In the genomic region with DNA sequence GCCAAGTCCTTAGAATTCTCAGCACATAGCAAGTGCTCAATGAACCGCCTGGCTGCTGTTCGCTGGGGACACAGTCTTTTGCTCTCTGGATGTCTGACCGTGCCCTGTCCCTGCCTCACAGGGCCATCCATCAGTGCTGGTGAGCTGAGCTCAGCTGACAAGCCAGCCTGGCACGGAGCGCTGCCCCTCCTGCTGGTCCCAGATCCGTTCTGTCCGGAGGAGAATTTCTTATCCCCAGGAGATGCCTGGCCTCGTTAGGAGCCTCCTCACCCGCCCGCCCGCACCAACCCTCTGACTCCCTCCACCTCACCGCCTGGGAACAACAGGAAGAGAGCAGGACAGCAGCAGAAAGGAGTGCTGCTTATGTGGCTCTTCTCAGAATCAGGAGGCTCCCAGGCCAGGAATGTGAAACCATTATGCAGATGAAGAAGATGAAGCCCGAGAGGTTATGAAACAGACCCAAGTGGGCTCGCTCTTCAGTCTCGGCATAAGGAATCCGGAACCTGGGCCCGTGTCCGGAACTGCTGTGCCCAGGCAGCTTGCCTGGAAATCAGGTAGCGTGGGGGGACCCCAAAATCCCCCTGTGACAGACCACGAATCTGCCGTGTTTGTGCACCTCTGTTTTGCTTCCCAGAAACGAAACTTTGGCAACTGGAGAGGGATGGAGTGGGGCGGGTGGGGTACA, we compare ENCODE assay signal across 17 cellular contexts. TPM values are rescaled to one million over a fixed set of nuclear protein-coding genes. Genes with fewer than 3 reads are reported as not detected.
DNase-seq lines count a peak whose midpoint lies in the region; TF ChIP-seq lines count a peak whose summit lies in the region.
"Had no signal": no experiment of that assay in that cellular context is flagged by ENCODE, and none has a peak within 500 bp of the region (broad histone marks: within the 10 kb centered on the region; RNA-seq: fewer than 3 reads in every experiment).

No MANE protein-coding gene starts in this region.

- H3K9me3 ChIP-seq in SJCRH30 (replicated peaks) (no peaks in the 10 kb centered on the region), hepatocyte (ENCODE audit: low read depth) (no peaks in the 10 kb centered on the region), mammary epithelial cell (replicated peaks; ENCODE audit: insufficient read depth, low read length) (no peaks in the 10 kb centered on the region)
- H3K9me3 ChIP-seq: upper lobe of left lung had no signal

- H3K9ac ChIP-seq in mammary epithelial cell (ENCODE audit: insufficient read depth, low read length), result no peak overlapping the region

- no peaks in the 10 kb centered on the region for H4K20me1 ChIP-seq in hepatocyte (ENCODE audit: insufficient read depth, poor library complexity, severe bottlenecking)
- H4K20me1 ChIP-seq in mammary epithelial cell (ENCODE audit: insufficient read depth, low read length), result no peaks in the 10 kb centered on the region

- H3K4me3 Mint-ChIP-seq in osteocyte (ENCODE audit: unreplicated experiment), result no peak overlapping the region
- H3K4me3 Mint-ChIP-seq in activated CD4-positive, alpha-beta memory T cell treated with anti-CD3 and anti-CD28 coated beads, Interleukin-2, amount 10 ng/mL, durations not matched to agents 7 days and 5 days, result no peak overlapping the region
- H3K4me3 Mint-ChIP-seq: activated B cell treated with CpG ODN at 0.5 μM for 24 hours, immature natural killer cell had no signal

- H3K27ac Mint-ChIP-seq in osteocyte (ENCODE audit: unreplicated experiment), result no peak overlapping the region
- no peak overlapping the region for H3K27ac Mint-ChIP-seq in activated CD4-positive, alpha-beta memory T cell treated with anti-CD3 and anti-CD28 coated beads, Interleukin-2, amount 10 ng/mL, durations not matched to agents 7 days and 5 days
- H3K27ac Mint-ChIP-seq: activated B cell treated with CpG ODN at 0.5 μM for 24 hours, immature natural killer cell had no signal

- no peaks in the 10 kb centered on the region for H3K36me3 Mint-ChIP-seq in osteocyte (ENCODE audit: unreplicated experiment)
- peaks cover 8% of the 10 kb centered on the region for H3K36me3 Mint-ChIP-seq in activated CD4-positive, alpha-beta memory T cell treated with anti-CD3 and anti-CD28 coated beads, Interleukin-2, amount 10 ng/mL, durations not matched to agents 7 days and 5 days (ENCODE audit: low read depth)
- H3K36me3 Mint-ChIP-seq: immature natural killer cell had no signal

- dilution Hi-C loops in mammary epithelial cell (cut with HindIII; ENCODE audit: low sequenced_read_pairs), result no loop called here

- H2AFZ ChIP-seq in hepatocyte (no peak overlapping the region), mammary epithelial cell (ENCODE audit: low read depth, low read length) (no peak overlapping the region)

- no peaks in the 10 kb centered on the region for H3K9me3 Mint-ChIP-seq in osteocyte (ENCODE audit: unreplicated experiment)
- no peaks in the 10 kb centered on the region for H3K9me3 Mint-ChIP-seq in activated CD4-positive, alpha-beta memory T cell treated with anti-CD3 and anti-CD28 coated beads, Interleukin-2, amount 10 ng/mL, durations not matched to agents 7 days and 5 days
- H3K9me3 Mint-ChIP-seq: activated B cell treated with CpG ODN at 0.5 μM for 24 hours, immature natural killer cell had no signal

- CTCF ChIA-PET in activated CD4-positive, alpha-beta memory T cell treated with anti-CD3 and anti-CD28 coated beads, Interleukin-2, amount 10 ng/mL, durations not matched to agents 7 days and 5 days (lab: Charles Lee), result no interaction called here
- CTCF ChIA-PET in mammary epithelial cell (lab: Charles Lee; ENCODE audit: low non-redundant PET), result no interaction called here

- POLR2A ChIA-PET in activated CD4-positive, alpha-beta memory T cell treated with anti-CD3 and anti-CD28 coated beads, Interleukin-2, amount 10 ng/mL, durations not matched to agents 7 days and 5 days (lab: Charles Lee), result no interaction called here

- DNase-seq in Daoy (ENCODE audit: low read depth) (peak; percentile 29), SJCRH30 (peak; percentile 36 to 51), hepatocyte (ENCODE audit: low spot score) (no peak), osteocyte (ENCODE audit: extremely low spot score, unreplicated experiment) (no peak), mammary epithelial cell (no peak), dedifferentiated amniotic fluid mesenchymal stem cell (ENCODE audit: extremely low spot score) (no peak), RPMI8226 (no peak)
- DNase-seq in activated CD4-positive, alpha-beta memory T cell treated with anti-CD3 and anti-CD28 coated beads, Interleukin-2, amount 10 ng/mL, durations not matched to agents 7 days and 5 days, result no peak
- DNase-seq: activated B cell treated with CpG ODN at 0.5 μM for 24 hours, amygdala, immature natural killer cell, NCI-H2171, upper lobe of left lung had no signal

- H3K79me2 ChIP-seq in hepatocyte, result no peaks in the 10 kb centered on the region
- H3K79me2 ChIP-seq in mammary epithelial cell (ENCODE audit: insufficient read depth, low read length), result no peaks in the 10 kb centered on the region

- no peaks in the 10 kb centered on the region for H3K36me3 ChIP-seq in SJCRH30
- no peaks in the 10 kb centered on the region for H3K36me3 ChIP-seq in hepatocyte (replicated peaks; ENCODE audit: insufficient read depth, low read depth)
- no peaks in the 10 kb centered on the region for H3K36me3 ChIP-seq in mammary epithelial cell (ENCODE audit: insufficient read depth, low read length)
- H3K36me3 ChIP-seq: upper lobe of left lung had no signal

- BruUV-seq in mammary epithelial cell (replicated peaks; lab: Mats Ljungman, UMichigan), result no TSS peak

- no peaks in the 10 kb centered on the region for H3K9me2 ChIP-seq in hepatocyte (replicated peaks; ENCODE audit: insufficient read depth)

- H3K27me3 ChIP-seq in SJCRH30 (no peaks in the 10 kb centered on the region), hepatocyte (no peaks in the 10 kb centered on the region), mammary epithelial cell (ENCODE audit: insufficient read depth, low read length) (no peaks in the 10 kb centered on the region)
- H3K27me3 ChIP-seq: upper lobe of left lung had no signal

- TF ChIP-seq CTCF in hepatocyte (IDR thresholded peaks at IDR 0.05; ENCODE audit: poor library complexity) (no peak), osteocyte (IDR thresholded peaks at IDR 0.05) (peak; percentile 18), mammary epithelial cell (conservative IDR thresholded peaks at IDR 0.05 in 1 of 2, IDR thresholded peaks at IDR 0.05 in 1 of 2; ENCODE audit: extremely low read depth in 1 of 2, insufficient read depth in 1 of 2, low read depth in 1 of 2, low read length in 2 of 2) (no peak)

- in situ Hi-C loops in mammary epithelial cell (cut with MboI; ENCODE audit: low sequenced_read_pairs in 2 of 2), result no loop called here

- WGBS in hepatocyte (ENCODE audit: low lambda C conversion rate, missing lambda C conversion rate), result 67% methylated on average over 21 of the region's 23 CpGs
- 91% methylated on average over 17 of the region's 23 CpGs for WGBS in mammary epithelial cell (ENCODE audit: low coverage, missing lambda C conversion rate)

- intact Hi-C loops in mammary epithelial cell (cut with micrococcal nuclease), result no loop called here

- H3K4me1 Mint-ChIP-seq in osteocyte (ENCODE audit: unreplicated experiment), result peaks cover 40% of the 10 kb centered on the region
- H3K4me1 Mint-ChIP-seq in activated CD4-positive, alpha-beta memory T cell treated with anti-CD3 and anti-CD28 coated beads, Interleukin-2, amount 10 ng/mL, durations not matched to agents 7 days and 5 days, result peaks cover 40% of the 10 kb centered on the region

- H3K4me3 ChIP-seq in SJCRH30 (no peak overlapping the region; the same call in 1 of the 2 replicates), hepatocyte (no peak overlapping the region), mammary epithelial cell (replicated peaks in 1 of 3; ENCODE audit: insufficient read depth in 1 of 3, low read depth in 2 of 3, low read length in 3 of 3) (no peak overlapping the region)
- H3K4me3 ChIP-seq: SK-N-MC, upper lobe of left lung had no signal

- no peaks in the 10 kb centered on the region for H3K27me3 Mint-ChIP-seq in osteocyte (ENCODE audit: unreplicated experiment)
- no peaks in the 10 kb centered on the region for H3K27me3 Mint-ChIP-seq in activated CD4-positive, alpha-beta memory T cell treated with anti-CD3 and anti-CD28 coated beads, Interleukin-2, amount 10 ng/mL, durations not matched to agents 7 days and 5 days
- H3K27me3 Mint-ChIP-seq: activated B cell treated with CpG ODN at 0.5 μM for 24 hours had no signal

- H3K27ac ChIP-seq in SJCRH30, result peak overlapping the region; percentile 41; the same call in 1 of the 2 replicates
- H3K27ac ChIP-seq in hepatocyte, result peak overlapping the region; percentile 74
- H3K27ac ChIP-seq in mammary epithelial cell (ENCODE audit: insufficient read depth, low read depth, low read length), result no peak overlapping the region
- H3K27ac ChIP-seq: SK-N-MC, upper lobe of left lung had no signal

- H3K4me2 ChIP-seq in hepatocyte, result peak overlapping the region; percentile 31
- no peak overlapping the region for H3K4me2 ChIP-seq in mammary epithelial cell (ENCODE audit: insufficient read depth, low read depth, low read length)

- H3K4me1 ChIP-seq in SJCRH30 (peaks cover 43% of the 10 kb centered on the region), hepatocyte (ENCODE audit: insufficient read depth) (peaks cover 17% of the 10 kb centered on the region), mammary epithelial cell (ENCODE audit: insufficient read depth, low read length) (peaks cover 5% of the 10 kb centered on the region)

RNA-seq across cellular contexts. Expression of a gene that starts 28.8 kb away (rescaled TPM):
- 30.2 and 30.8 TPM in 2 replicates for total RNA-seq in Daoy (2014; rRNA removed; shearing (Covaris generic))
- total RNA-seq in SJCRH30 (2014; rRNA removed; shearing (Covaris generic)), result 28.2 and 33.0 TPM in 2 replicates
- total RNA-seq in hepatocyte (6.7 and 9.8 TPM in 2 replicates), osteocyte (4.1 and 5.1 TPM in 2 replicates), mammary epithelial cell (10 to 100 TPM in 1 of 2 donors, 1 to 10 TPM in 1; 2.2 to 14.7 TPM)
- polyA plus RNA-seq in hepatocyte (11.4 and 16.1 TPM in 2 replicates), mammary epithelial cell (13.8 TPM)
- total RNA-seq in activated CD4-positive, alpha-beta memory T cell treated with anti-CD3 and anti-CD28 coated beads, Interleukin-2, amount 10 ng/mL, durations not matched to agents 7 days and 5 days, result 10 to 100 TPM; 45.9 to 46.6 TPM
- 3.6 TPM for polyA minus RNA-seq in mammary epithelial cell

RNA-seq across cellular contexts. Expression of a gene that starts 35.3 kb away (rescaled TPM):
- total RNA-seq in Daoy (2014; rRNA removed; shearing (Covaris generic)), result not detected in 2 replicates
- not detected in 2 replicates for total RNA-seq in SJCRH30 (2014; rRNA removed; shearing (Covaris generic))
- not detected in 2 replicates for total RNA-seq in hepatocyte
- not detected in 2 replicates for polyA plus RNA-seq in hepatocyte
- not detected in 2 replicates for total RNA-seq in osteocyte
- total RNA-seq in activated CD4-positive, alpha-beta memory T cell treated with anti-CD3 and anti-CD28 coated beads, Interleukin-2, amount 10 ng/mL, durations not matched to agents 7 days and 5 days, result not detected
- total RNA-seq in mammary epithelial cell, result not detected
- not detected for polyA plus RNA-seq in mammary epithelial cell
- not detected for polyA minus RNA-seq in mammary epithelial cell
- total RNA-seq: activated B cell treated with CpG ODN at 0.5 μM for 24 hours, dermis microvascular lymphatic vessel endothelial cell, HT-29, mucosa of gallbladder, upper lobe of left lung had no signal
- polyA plus RNA-seq: immature natural killer cell had no signal

RNA-seq across cellular contexts. Expression of a gene that starts 40.2 kb away (rescaled TPM):
- total RNA-seq in Daoy (2014; rRNA removed; shearing (Covaris generic)), result not detected in 2 replicates
- not detected in 2 replicates for total RNA-seq in SJCRH30 (2014; rRNA removed; shearing (Covaris generic))
- total RNA-seq in hepatocyte, result not detected in 2 replicates
- polyA plus RNA-seq in hepatocyte, result not detected in 2 replicates
- not detected in 2 replicates for total RNA-seq in osteocyte
- total RNA-seq in activated CD4-positive, alpha-beta memory T cell treated with anti-CD3 and anti-CD28 coated beads, Interleukin-2, amount 10 ng/mL, durations not matched to agents 7 days and 5 days, result not detected
- total RNA-seq in mammary epithelial cell, result not detected
- not detected for polyA plus RNA-seq in mammary epithelial cell
- not detected for polyA minus RNA-seq in mammary epithelial cell
- total RNA-seq: activated B cell treated with CpG ODN at 0.5 μM for 24 hours, dermis microvascular lymphatic vessel endothelial cell, HT-29, mucosa of gallbladder, upper lobe of left lung had no signal
- polyA plus RNA-seq: immature natural killer cell had no signal

RNA-seq across cellular contexts. Expression of a gene that starts 43.0 kb away (rescaled TPM):
- not detected in 2 replicates for total RNA-seq in Daoy (2014; rRNA removed; shearing (Covaris generic))
- not detected in 2 replicates for total RNA-seq in SJCRH30 (2014; rRNA removed; shearing (Covaris generic))
- total RNA-seq in hepatocyte, result not detected in 2 replicates
- not detected in 2 replicates for polyA plus RNA-seq in hepatocyte
- not detected in 2 replicates for total RNA-seq in osteocyte
- not detected for total RNA-seq in activated CD4-positive, alpha-beta memory T cell treated with anti-CD3 and anti-CD28 coated beads, Interleukin-2, amount 10 ng/mL, durations not matched to agents 7 days and 5 days
- total RNA-seq in mammary epithelial cell, result not detected
- not detected for polyA plus RNA-seq in mammary epithelial cell
- polyA minus RNA-seq in mammary epithelial cell, result not detected
- total RNA-seq: activated B cell treated with CpG ODN at 0.5 μM for 24 hours, dermis microvascular lymphatic vessel endothelial cell, HT-29, mucosa of gallbladder, upper lobe of left lung had no signal
- polyA plus RNA-seq: immature natural killer cell had no signal

RNA-seq across cellular contexts. Expression of a gene that starts 47.3 kb away (rescaled TPM):
- not detected in 2 replicates for total RNA-seq in Daoy (2014; rRNA removed; shearing (Covaris generic))
- not detected in 2 replicates for total RNA-seq in SJCRH30 (2014; rRNA removed; shearing (Covaris generic))
- total RNA-seq in hepatocyte (not detected in 2 replicates), osteocyte (not detected in 2 replicates), mammary epithelial cell (not detected)
- polyA plus RNA-seq in hepatocyte (not detected in 2 replicates), mammary epithelial cell (not detected)
- total RNA-seq in activated CD4-positive, alpha-beta memory T cell treated with anti-CD3 and anti-CD28 coated beads, Interleukin-2, amount 10 ng/mL, durations not matched to agents 7 days and 5 days, result not detected
- not detected for polyA minus RNA-seq in mammary epithelial cell
- total RNA-seq: activated B cell treated with CpG ODN at 0.5 μM for 24 hours, dermis microvascular lymphatic vessel endothelial cell, HT-29, mucosa of gallbladder, upper lobe of left lung had no signal
- polyA plus RNA-seq: immature natural killer cell had no signal

Comparison
In these comparisons a context has a peak if more than half of its experiments do, and no peak if none do; other contexts are left out.
1. DNase-seq: peak in Daoy (single experiment) and SJCRH30 (2 of 2); none in hepatocyte (single experiment), osteocyte (single experiment), activated CD4-positive, alpha-beta memory T cell treated with anti-CD3 and anti-CD28 coated beads, Interleukin-2, amount 10 ng/mL, durations not matched to agents 7 days and 5 days (single experiment), mammary epithelial cell (single experiment), dedifferentiated amniotic fluid mesenchymal stem cell (single experiment) and RPMI8226 (single experiment).